In genomic region chr7:65976659-65977196, GRCh38 we compare ENCODE assay signal across 19 cellular contexts.
"Had no signal": no experiment of that assay in that cellular context is flagged by ENCODE, and none has a peak within 500 bp of the region (broad histone marks: within the 10 kb centered on the region; RNA-seq: fewer than 3 reads in every experiment).

No MANE protein-coding gene starts in this region.

- H3K27ac Mint-ChIP-seq: activated B cell treated with CpG ODN at 0.5 μM for 24 hours; activated CD4-positive, alpha-beta memory T cell treated with anti-CD3 and anti-CD28 coated beads for 36 hours; activated naive CD4-positive, alpha-beta T cell treated with anti-CD3 and anti-CD28 coated beads, Interleukin-2, amount 10 ng/mL, durations not matched to agents 7 days and 5 days; activated naive CD8-positive, alpha-beta T cell treated with anti-CD3 and anti-CD28 coated beads, Interleukin-2, amount 50 U/mL, for 24 hours; activated T-helper 2 cell treated with anti-CD3 and anti-CD28 coated beads, Interferon-gamma antibody, Interleukin-2, Interleukin-4, amounts not matched to agents 10 μg/mL and 5 μg/mL and 100 μg/mL, durations not matched to agents 14 hours and 24 hours and 36 hours; brain; stimulated activated naive B cell treated with anti-CD40 and anti-IgM and Interleukin-4, amounts not matched to agents 10 μg/mL and 1 μg/mL and 100 μg/mL, for 72 hours; T-helper 2 cell treated with Interferon-gamma antibody and Interleukin-4, amounts not matched to agents 5 μg/mL and 100 μg/mL, for 36 hours had no signal

- H3K36me3 Mint-ChIP-seq: natural killer cell had no signal

- DNase-seq: activated B cell treated with CpG ODN at 0.5 μM for 24 hours; activated CD4-positive, alpha-beta memory T cell treated with anti-CD3 and anti-CD28 coated beads for 36 hours; activated CD4-positive, alpha-beta T cell treated with anti-CD3 and anti-CD28 coated beads for 4 hours; activated naive CD4-positive, alpha-beta T cell treated with anti-CD3 and anti-CD28 coated beads, Interleukin-2, amount 10 ng/mL, durations not matched to agents 7 days and 5 days; activated naive CD8-positive, alpha-beta T cell treated with anti-CD3 and anti-CD28 coated beads, Interleukin-2, amount 50 U/mL, for 24 hours; anterior cingulate cortex; central memory CD4-positive, alpha-beta T cell; colonic mucosa; erythroblast; foreskin melanocyte; glutamatergic neuron; left ventricle myocardium superior; mesendoderm; natural killer cell; stimulated activated naive B cell treated with anti-CD40 and anti-IgM and Interleukin-4, amounts not matched to agents 10 μg/mL and 1 μg/mL and 100 μg/mL, for 72 hours; upper lobe of left lung had no signal

- ATAC-seq: activated naive CD8-positive, alpha-beta T cell treated with anti-CD3 and anti-CD28 coated beads, Interleukin-2, amount 50 U/mL, for 24 hours; left ventricle myocardium superior; natural killer cell; stimulated activated naive B cell treated with anti-CD40 and anti-IgM and Interleukin-4, amounts not matched to agents 10 μg/mL and 1 μg/mL and 100 μg/mL, for 72 hours had no signal

- H3K27me3 Mint-ChIP-seq: activated B cell treated with CpG ODN at 0.5 μM for 24 hours; activated CD4-positive, alpha-beta memory T cell treated with anti-CD3 and anti-CD28 coated beads for 36 hours; activated naive CD4-positive, alpha-beta T cell treated with anti-CD3 and anti-CD28 coated beads, Interleukin-2, amount 10 ng/mL, durations not matched to agents 7 days and 5 days; activated naive CD8-positive, alpha-beta T cell treated with anti-CD3 and anti-CD28 coated beads, Interleukin-2, amount 50 U/mL, for 24 hours; brain; stimulated activated naive B cell treated with anti-CD40 and anti-IgM and Interleukin-4, amounts not matched to agents 10 μg/mL and 1 μg/mL and 100 μg/mL, for 72 hours had no signal

- H3K9me3 Mint-ChIP-seq: activated B cell treated with CpG ODN at 0.5 μM for 24 hours; activated CD4-positive, alpha-beta memory T cell treated with anti-CD3 and anti-CD28 coated beads for 36 hours; activated naive CD4-positive, alpha-beta T cell treated with anti-CD3 and anti-CD28 coated beads, Interleukin-2, amount 10 ng/mL, durations not matched to agents 7 days and 5 days; activated naive CD8-positive, alpha-beta T cell treated with anti-CD3 and anti-CD28 coated beads, Interleukin-2, amount 50 U/mL, for 24 hours; activated T-helper 2 cell treated with anti-CD3 and anti-CD28 coated beads, Interferon-gamma antibody, Interleukin-2, Interleukin-4, amounts not matched to agents 10 μg/mL and 5 μg/mL and 100 μg/mL, durations not matched to agents 14 hours and 24 hours and 36 hours; brain; natural killer cell; stimulated activated naive B cell treated with anti-CD40 and anti-IgM and Interleukin-4, amounts not matched to agents 10 μg/mL and 1 μg/mL and 100 μg/mL, for 72 hours; T-helper 2 cell treated with Interferon-gamma antibody and Interleukin-4, amounts not matched to agents 5 μg/mL and 100 μg/mL, for 36 hours had no signal

- H3K4me3 Mint-ChIP-seq: activated B cell treated with CpG ODN at 0.5 μM for 24 hours; activated CD4-positive, alpha-beta memory T cell treated with anti-CD3 and anti-CD28 coated beads for 36 hours; activated naive CD4-positive, alpha-beta T cell treated with anti-CD3 and anti-CD28 coated beads, Interleukin-2, amount 10 ng/mL, durations not matched to agents 7 days and 5 days; activated naive CD8-positive, alpha-beta T cell treated with anti-CD3 and anti-CD28 coated beads, Interleukin-2, amount 50 U/mL, for 24 hours; brain; natural killer cell; stimulated activated naive B cell treated with anti-CD40 and anti-IgM and Interleukin-4, amounts not matched to agents 10 μg/mL and 1 μg/mL and 100 μg/mL, for 72 hours; T-helper 2 cell treated with Interferon-gamma antibody and Interleukin-4, amounts not matched to agents 5 μg/mL and 100 μg/mL, for 36 hours had no signal
